ENCODE assay signal across 30 cellular contexts in the genomic region with DNA sequence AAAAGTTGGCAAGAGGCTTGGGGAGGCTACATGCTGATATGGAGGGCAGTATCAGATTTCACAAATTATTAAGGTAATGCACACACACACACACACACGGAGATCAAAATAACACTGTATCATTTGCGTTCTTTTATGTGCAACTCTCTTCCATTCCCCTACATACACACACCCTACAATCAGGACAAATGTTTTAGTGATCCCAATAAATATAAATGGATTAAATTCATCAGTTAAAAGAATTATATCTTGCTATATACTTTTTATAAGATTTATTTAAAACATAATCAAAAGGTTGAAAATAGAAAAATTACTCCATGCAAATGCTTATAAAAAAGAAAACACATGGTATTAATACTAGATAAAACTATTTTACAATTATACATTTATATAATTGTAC. TPM values are rescaled to one million over a fixed set of nuclear protein-coding genes. Genes with fewer than 3 reads are reported as not detected.
"Had no signal": no experiment of that assay in that cellular context is flagged by ENCODE, and none has a peak within 500 bp of the region (broad histone marks: within the 10 kb centered on the region; RNA-seq: fewer than 3 reads in every experiment).

No MANE protein-coding gene starts in this region.

- DNase-seq: dermis blood vessel endothelial cell; effector memory CD4-positive, alpha-beta T cell; foreskin fibroblast; heart left ventricle; hippocampal formation; islet precursor cell; left ventricle myocardium superior; lower lobe of right lung; naive thymus-derived CD8-positive, alpha-beta T cell; nephron progenitor cell; nucleus accumbens; posterior cingulate gyrus; psoas muscle; right cardiac atrium; sigmoid colon; spleen; stimulated activated CD4-positive, alpha-beta T cell treated with anti-CD3 and anti-CD28 coated beads, Interleukin-4, amount 100 ng/mL, for 4 hours; transverse colon had no signal

- H3K4me1 Mint-ChIP-seq: naive thymus-derived CD8-positive, alpha-beta T cell; nephron progenitor cell; stimulated activated memory B cell treated with anti-CD40 and anti-IgM and Interleukin-4, amounts not matched to agents 10 μg/mL and 1 μg/mL and 100 μg/mL, for 72 hours had no signal

- H3K4me1 ChIP-seq: gastroesophageal sphincter, heart left ventricle, lower lobe of right lung, psoas muscle, sigmoid colon, spleen, transverse colon had no signal

- H3K27ac Mint-ChIP-seq: naive thymus-derived CD8-positive, alpha-beta T cell; nephron progenitor cell; stimulated activated memory B cell treated with anti-CD40 and anti-IgM and Interleukin-4, amounts not matched to agents 10 μg/mL and 1 μg/mL and 100 μg/mL, for 72 hours; stimulated activated naive CD8-positive, alpha-beta T cell treated with anti-CD3 and anti-CD28 coated beads, Interleukin-15, Interleukin-2, amounts not matched to agents 100 ng/mL and 50 ng/mL, for 24 hours had no signal

- H3K27me3 ChIP-seq: gastroesophageal sphincter, heart left ventricle, sigmoid colon, spleen, transverse colon had no signal

- H3K27me3 Mint-ChIP-seq: central memory CD8-positive, alpha-beta T cell; naive thymus-derived CD8-positive, alpha-beta T cell; stimulated activated memory B cell treated with anti-CD40 and anti-IgM and Interleukin-4, amounts not matched to agents 10 μg/mL and 1 μg/mL and 100 μg/mL, for 72 hours; stimulated activated naive CD8-positive, alpha-beta T cell treated with anti-CD3 and anti-CD28 coated beads, Interleukin-15, Interleukin-2, amounts not matched to agents 100 ng/mL and 50 ng/mL, for 24 hours had no signal

- H3K4me3 ChIP-seq: coronary artery, gastroesophageal sphincter, heart left ventricle, lower lobe of right lung, psoas muscle, sigmoid colon, spleen, transverse colon had no signal

- ATAC-seq: gastroesophageal sphincter; heart left ventricle; left ventricle myocardium superior; lower lobe of right lung; naive thymus-derived CD8-positive, alpha-beta T cell; psoas muscle; right cardiac atrium; stimulated activated memory B cell treated with anti-CD40 and anti-IgM and Interleukin-4, amounts not matched to agents 10 μg/mL and 1 μg/mL and 100 μg/mL, for 72 hours had no signal

- H3K9me3 ChIP-seq: sigmoid colon, transverse colon had no signal

- H3K27ac ChIP-seq: coronary artery, gastroesophageal sphincter, heart left ventricle, lower lobe of right lung, psoas muscle, sigmoid colon, spleen, transverse colon had no signal

- H3K4me3 Mint-ChIP-seq: central memory CD8-positive, alpha-beta T cell; naive thymus-derived CD8-positive, alpha-beta T cell; nephron progenitor cell; stimulated activated memory B cell treated with anti-CD40 and anti-IgM and Interleukin-4, amounts not matched to agents 10 μg/mL and 1 μg/mL and 100 μg/mL, for 72 hours; stimulated activated naive CD8-positive, alpha-beta T cell treated with anti-CD3 and anti-CD28 coated beads, Interleukin-15, Interleukin-2, amounts not matched to agents 100 ng/mL and 50 ng/mL, for 24 hours had no signal

RNA-seq across cellular contexts. Expression of gene HAO1, which starts 53.4 kb away (rescaled TPM):
- total RNA-seq: chondrocyte; dermis blood vessel endothelial cell; gastroesophageal sphincter; left ventricle myocardium superior; lower lobe of right lung; mesenteric fat pad; myocyte; naive thymus-derived CD8-positive, alpha-beta T cell; osteocyte; psoas muscle; right cardiac atrium; sigmoid colon; skeletal muscle tissue; spleen; transverse colon; ureter had no signal
- polyA plus RNA-seq: esophagus; heart left ventricle; naive thymus-derived CD8-positive, alpha-beta T cell; psoas muscle; right cardiac atrium; sigmoid colon; spleen had no signal
